Comparison of ENCODE assay signal across 8 cellular contexts in the genomic region with DNA sequence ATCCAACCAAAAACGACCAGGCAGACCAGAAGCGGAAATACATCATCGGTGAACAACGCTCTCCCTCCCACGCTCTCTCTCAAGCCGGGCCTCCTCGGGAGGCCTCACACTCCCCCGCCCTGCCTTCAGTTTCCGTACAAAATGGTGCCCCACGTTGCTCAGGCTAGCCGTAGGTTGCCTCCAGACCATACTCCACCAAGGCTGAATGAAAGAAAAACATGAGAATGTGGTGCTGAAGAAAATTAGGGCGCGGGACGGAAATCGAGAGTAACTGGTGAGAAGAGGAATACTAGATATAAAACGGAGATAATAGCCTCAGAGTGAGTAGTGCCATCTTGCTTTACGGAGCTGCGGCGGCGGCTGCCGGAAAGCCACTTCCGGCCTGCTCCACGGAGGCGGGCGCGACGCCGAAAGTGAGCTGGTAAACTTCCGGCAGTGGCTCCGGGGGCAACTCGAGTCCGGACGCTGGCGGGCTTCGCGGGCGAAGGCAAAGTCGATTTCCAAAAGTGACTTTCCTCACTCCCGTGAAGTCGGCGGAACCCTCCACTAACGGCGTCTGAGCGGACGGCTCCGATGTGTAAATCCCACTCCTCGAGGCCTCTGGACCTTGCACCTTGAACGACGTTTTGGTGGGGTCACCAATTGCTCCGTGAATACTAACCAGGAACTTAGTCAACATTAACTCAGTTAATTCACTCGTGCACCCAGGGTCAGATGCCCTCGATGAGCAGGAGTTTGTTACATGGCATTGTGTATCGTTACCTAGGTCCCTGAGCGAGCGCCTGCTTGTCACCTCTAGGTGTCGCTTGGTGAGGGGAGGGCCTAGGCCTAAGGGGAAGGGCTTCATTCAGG. TPM values are rescaled to one million over a fixed set of nuclear protein-coding genes. Genes with fewer than 3 reads are reported as not detected.
DNase-seq lines count a peak whose midpoint lies in the region; TF ChIP-seq lines count a peak whose summit lies in the region.

TSS of gene SH3BP5L (minus strand) at position 7 of the 852 bp plus-strand sequence. CDS start 980 bp downstream, outside the sequence.

- H3K9ac ChIP-seq in stomach smooth muscle (ENCODE audit: low read length in 2 of 2) = peak within 1 kb of the TSS; percentile 95 to 97

- DNase-seq in GDM1 (lab: John Stamatoyannopoulos, UW) (peak; percentile 88), HAP-1 (ENCODE audit: low spot score in 2 of 2) (peak; percentile 92 to 93), MG63 (peak; percentile 96), SHP77 treated with DMSO at 0.1 percent for 48 hours (lab: John Stamatoyannopoulos, UW) (peak; percentile 92), fibroblast of the conjunctiva (ENCODE audit: low read depth) (peak; percentile 91), neural crest cell (ENCODE audit: low read depth, low spot score) (peak; percentile 77)
- DNase-seq in activated effector memory CD4-positive, alpha-beta T cell treated with anti-CD3 and anti-CD28 coated beads, Interleukin-2, amount 50 U/mL, for 16 hours = peak; percentile 96

- peak; percentile 69 for TF ChIP-seq CTCF in neural crest cell (conservative IDR thresholded peaks at IDR 0.05)

- no peaks in the 10 kb centered on the region for H3K9me3 Mint-ChIP-seq in neural crest cell

- no peaks in the 10 kb centered on the region for H3K9me3 ChIP-seq in HAP-1
- no peaks in the 10 kb centered on the region for H3K9me3 ChIP-seq in MG63
- no peaks in the 10 kb centered on the region for H3K9me3 ChIP-seq in stomach smooth muscle (ENCODE audit: control insufficient read depth in 2 of 2, low read length in 2 of 2)

- in situ Hi-C loops in HAP-1 (cut with MboI; ENCODE audit: low sequenced_read_pairs) = no loop called here

- H3K27ac ChIP-seq in stomach smooth muscle (ENCODE audit: low read length) = peak within 1 kb of the TSS; percentile 95

- H3K27ac Mint-ChIP-seq in neural crest cell (ENCODE audit: unreplicated experiment) = peak within 1 kb of the TSS; percentile 100

- H3K4me3 ChIP-seq in HAP-1 (peak within 1 kb of the TSS; percentile 83), MG63 (peak within 1 kb of the TSS; percentile 87), stomach smooth muscle (ENCODE audit: low read length in 2 of 2) (peak within 1 kb of the TSS; percentile 96 to 97)

- peak within 1 kb of the TSS; percentile 92 for H3K4me3 Mint-ChIP-seq in neural crest cell

- H3K36me3 Mint-ChIP-seq in neural crest cell (ENCODE audit: low read depth) = peaks cover under 1% of the 10 kb centered on the region

- H3K27me3 Mint-ChIP-seq in neural crest cell (ENCODE audit: low read depth) = peaks cover 5% of the 10 kb centered on the region

- H3K36me3 ChIP-seq in HAP-1 (replicated peaks) (peaks cover 15% of the 10 kb centered on the region), MG63 (peaks cover 30% of the 10 kb centered on the region), stomach smooth muscle (ENCODE audit: control insufficient read depth in 2 of 2, insufficient read depth in 2 of 2, low read length in 2 of 2) (peaks cover 0 to 11% of the 10 kb centered on the region in 2 donors)

- H3K4me1 ChIP-seq in HAP-1 (peaks cover 5% of the 10 kb centered on the region), stomach smooth muscle (ENCODE audit: control insufficient read depth, insufficient read depth, low read length) (peaks cover 48% of the 10 kb centered on the region)

- peaks cover 28% of the 10 kb centered on the region for H3K4me1 Mint-ChIP-seq in neural crest cell

- H3K27me3 ChIP-seq in HAP-1 (ENCODE audit: low read depth) (no peaks in the 10 kb centered on the region), MG63 (no peaks in the 10 kb centered on the region), stomach smooth muscle (ENCODE audit: control insufficient read depth in 1 of 2, insufficient read depth in 2 of 2, low read length in 2 of 2) (no peaks in the 10 kb centered on the region)

RNA-seq across cellular contexts. Expression of gene SH3BP5L, which starts in this region (rescaled TPM):
- 15.8 and 30.0 TPM in 2 replicates for total RNA-seq in MG63 (2014; rRNA removed; shearing (Covaris generic); ENCODE audit: low replicate concordance)
- 26.9 and 28.9 TPM in 2 replicates for total RNA-seq in neural crest cell

Comparison
In these comparisons a context has a peak if more than half of its experiments do, and no peak if none do; other contexts are left out.
1. Peak in every context shown above with its lines: DNase-seq, H3K4me3 ChIP-seq and H3K27ac ChIP-seq.